8 cellular contexts compared by ENCODE assay signal in genomic region chr6:42450314-42451145, GRCh38. TPM values are rescaled to one million over a fixed set of nuclear protein-coding genes. Genes with fewer than 3 reads are reported as not detected.
DNase-seq lines count a peak whose midpoint lies in the region; ATAC-seq and TF ChIP-seq lines count a peak whose summit lies in the region.

No MANE protein-coding gene starts in this region.

- H3K36me3 ChIP-seq in right lobe of liver (no peaks in the 10 kb centered on the region), stomach (no peaks in the 10 kb centered on the region)

- H3K9me3 ChIP-seq in right lobe of liver (no peaks in the 10 kb centered on the region), stomach (no peaks in the 10 kb centered on the region)

- no peak for TF ChIP-seq POLR2A in right lobe of liver (IDR thresholded peaks at IDR 0.05)
- TF ChIP-seq POLR2A in stomach (IDR thresholded peaks at IDR 0.05), result no peak

- TF ChIP-seq EP300 in stomach (IDR thresholded peaks at IDR 0.05), result no peak

- H3K4me3 ChIP-seq in right lobe of liver (peak overlapping the region; percentile 53 to 62 (median 54)), stomach (peak overlapping the region; percentile 85 to 96 (median 91))

- H3K27ac ChIP-seq in right lobe of liver (no peak overlapping the region), stomach (peak overlapping the region; percentile 67 to 96 (median 92))

- H3K4me1 ChIP-seq in right lobe of liver, result peaks cover 0 to 13% (median 0%) of the 10 kb centered on the region in 4 donors
- peaks cover 36 to 61% (median 49%) of the 10 kb centered on the region in 4 donors for H3K4me1 ChIP-seq in stomach

- intact Hi-C loops in right lobe of liver (cut with DNase I), result no loop called here
- intact Hi-C loops in stomach (cut with DNase I; ENCODE audit: low total_unique reads), result no loop called here

- peak; percentile 62 for DNase-seq in DMS 273 (lab: John Stamatoyannopoulos, UW; ENCODE audit: unreplicated experiment)
- DNase-seq in DMS 273 treated with DMSO at 0.1 percent for 48 hours (lab: John Stamatoyannopoulos, UW), result no peak
- DNase-seq in NCI-H748 treated with DMSO at 0.1 percent for 48 hours (lab: John Stamatoyannopoulos, UW), result peak; percentile 28
- peak; percentile 63 for DNase-seq in astrocyte of the hippocampus (ENCODE audit: low read depth, low spot score)
- no peak for DNase-seq in right lobe of liver
- DNase-seq in stomach, result no peak
- no peak for DNase-seq in epidermal melanocyte (ENCODE audit: insufficient read length, low spot score)

- 25% methylated on average over 11 of the region's 21 CpGs for WGBS in right lobe of liver (ENCODE audit: insufficient coverage, low coverage, low lambda C conversion rate, missing lambda C conversion rate)
- WGBS in stomach, 5 donors, result 3 to 15% (median 5%) methylated on average over 20 to 21 of the region's 21 CpGs

- no peak for ATAC-seq in right lobe of liver
- ATAC-seq in HG02970 (IDR thresholded peaks at IDR 0.05; ENCODE audit: low FRiP score, unreplicated experiment), result no peak

- H3K27me3 ChIP-seq in right lobe of liver (no peaks in the 10 kb centered on the region), stomach (no peaks in the 10 kb centered on the region)

- TF ChIP-seq CTCF in right lobe of liver (IDR thresholded peaks at IDR 0.05) (no peak), stomach (IDR thresholded peaks at IDR 0.05) (no peak)

RNA-seq across cellular contexts. Expression of gene TRERF1, which starts 1.2 kb away (rescaled TPM):
- total RNA-seq in right lobe of liver, result 1 to 10 TPM in 1 of 6 experiments, under 1 TPM in 5; 0.29 to 1.2 (median 0.60) TPM
- 1 to 10 TPM; 4.1 to 8.1 (median 5.9) TPM for total RNA-seq in stomach
- polyA plus RNA-seq in stomach, result 1 to 10 TPM; 2.1 to 4.1 (median 2.1) TPM

Comparison
In these comparisons a context has a peak if more than half of its experiments do, and no peak if none do; other contexts are left out.
1. DNase-seq: peak in DMS 273 (single experiment), NCI-H748 treated with DMSO at 0.1 percent for 48 hours (single experiment) and astrocyte of the hippocampus (single experiment); none in DMS 273 treated with DMSO at 0.1 percent for 48 hours (single experiment), right lobe of liver (0 of 3), stomach (single experiment) and epidermal melanocyte (single experiment).
2. H3K27ac ChIP-seq: peak in stomach (5 of 5); none in right lobe of liver (0 of 3).